ENCODE assay signal across 12 cellular contexts in the genomic region with DNA sequence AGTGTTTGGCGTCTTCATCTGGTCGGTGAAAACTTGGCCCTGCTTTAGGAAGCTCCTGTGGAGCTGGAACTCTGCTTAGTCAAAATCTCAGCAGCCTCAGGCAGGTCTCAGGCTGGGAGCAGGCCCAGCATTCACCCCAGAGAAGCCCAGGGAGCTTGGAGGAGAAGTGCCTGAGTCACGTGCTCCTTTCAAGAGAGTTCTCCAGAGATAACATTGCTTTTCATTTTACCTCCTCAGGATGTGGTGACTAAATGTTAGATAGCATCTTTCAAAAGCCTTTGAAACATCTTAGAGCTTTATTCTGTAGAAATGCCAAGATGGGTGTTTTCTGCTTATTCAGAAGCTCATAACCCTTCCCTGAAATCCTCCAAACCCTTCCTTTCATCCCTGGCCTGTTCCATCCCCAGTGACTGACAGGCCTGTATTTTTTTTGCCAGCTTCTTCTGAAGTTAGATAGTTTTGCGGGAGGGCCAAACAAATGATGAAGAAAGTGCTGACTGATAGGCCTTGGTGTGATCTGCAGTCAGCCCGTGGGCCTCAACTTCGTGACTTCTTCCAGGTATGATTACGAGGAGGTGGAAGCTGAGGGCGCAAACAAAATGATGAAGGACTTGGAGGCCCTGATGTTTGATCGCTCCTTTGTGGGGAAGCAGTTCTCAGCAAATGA. TPM values are rescaled to one million over a fixed set of nuclear protein-coding genes. Genes with fewer than 3 reads are reported as not detected.
DNase-seq lines count a peak whose midpoint lies in the region; ATAC-seq and TF ChIP-seq lines count a peak whose summit lies in the region.
"Had no signal": no experiment of that assay in that cellular context is flagged by ENCODE, and none has a peak within 500 bp of the region (broad histone marks: within the 10 kb centered on the region; RNA-seq: fewer than 3 reads in every experiment).

No MANE protein-coding gene starts in this region.

- TF ChIP-seq CTCF in DND-41 (IDR thresholded peaks at IDR 0.05; ENCODE audit: borderline replicate concordance, extremely low read depth, low read length, poor library complexity, severe bottlenecking): no peak

- H3K79me2 ChIP-seq in DND-41 (ENCODE audit: insufficient read depth, low read length): no peaks in the 10 kb centered on the region

- no peaks in the 10 kb centered on the region for H3K27me3 Mint-ChIP-seq in T-helper 2 cell treated with Interferon-gamma antibody and Interleukin-4, amounts not matched to agents 5 μg/mL and 100 μg/mL, for 36 hours (ENCODE audit: low read depth)
- no peaks in the 10 kb centered on the region for H3K27me3 Mint-ChIP-seq in natural killer cell treated with Interleukin-12 subunit alpha and Interleukin-12 subunit beta and Interleukin-15 and Interleukin-18, amount 100 ng/mL, for 72 hours

- no peaks in the 10 kb centered on the region for H3K9me3 Mint-ChIP-seq in T-helper 2 cell treated with Interferon-gamma antibody and Interleukin-4, amounts not matched to agents 5 μg/mL and 100 μg/mL, for 36 hours
- no peaks in the 10 kb centered on the region for H3K9me3 Mint-ChIP-seq in natural killer cell treated with Interleukin-12 subunit alpha and Interleukin-12 subunit beta and Interleukin-15 and Interleukin-18, amount 100 ng/mL, for 72 hours

- DNase-seq in DND-41: peak; percentile 60
- peak; percentile 45 for DNase-seq in T-helper 2 cell treated with Interferon-gamma antibody and Interleukin-4, amounts not matched to agents 5 μg/mL and 100 μg/mL, for 36 hours (ENCODE audit: low spot score)
- peak; percentile 79 for DNase-seq in amniotic epithelial cell (ENCODE audit: low read depth)
- DNase-seq in natural killer cell treated with Interleukin-12 subunit alpha and Interleukin-12 subunit beta and Interleukin-15 and Interleukin-18, amount 100 ng/mL, for 72 hours (ENCODE audit: low spot score): no peak
- no peak for DNase-seq in UCSD-AML1 (lab: John Stamatoyannopoulos, UW; ENCODE audit: unreplicated experiment)
- DNase-seq in hippocampal formation (lab: John Stamatoyannopoulos, UW): no peak
- no peak for DNase-seq in mucosa of gallbladder (ENCODE audit: low spot score)
- DNase-seq: transverse colon had no signal

- peaks cover 33% of the 10 kb centered on the region for H3K36me3 ChIP-seq in DND-41 (ENCODE audit: insufficient read depth, low read length)
- H3K36me3 ChIP-seq: HAP-1 had no signal

- H3K4me1 Mint-ChIP-seq in T-helper 2 cell treated with Interferon-gamma antibody and Interleukin-4, amounts not matched to agents 5 μg/mL and 100 μg/mL, for 36 hours (ENCODE audit: low read depth): peaks cover 54% of the 10 kb centered on the region
- H3K4me1 Mint-ChIP-seq in natural killer cell treated with Interleukin-12 subunit alpha and Interleukin-12 subunit beta and Interleukin-15 and Interleukin-18, amount 100 ng/mL, for 72 hours (ENCODE audit: low read depth in 2 of 2): peaks cover 0 to 5% of the 10 kb centered on the region in 2 donors

- peaks cover 62% of the 10 kb centered on the region for H3K36me3 Mint-ChIP-seq in T-helper 2 cell treated with Interferon-gamma antibody and Interleukin-4, amounts not matched to agents 5 μg/mL and 100 μg/mL, for 36 hours (ENCODE audit: low read depth)
- peaks cover 10% of the 10 kb centered on the region for H3K36me3 Mint-ChIP-seq in natural killer cell treated with Interleukin-12 subunit alpha and Interleukin-12 subunit beta and Interleukin-15 and Interleukin-18, amount 100 ng/mL, for 72 hours

- H3K4me3 ChIP-seq in DND-41 (ENCODE audit: low read depth in 1 of 2, low read length in 2 of 2): no peak overlapping the region
- H3K4me3 ChIP-seq: esophagus muscularis mucosa, HAP-1, transverse colon had no signal

- H3K9ac ChIP-seq in DND-41 (ENCODE audit: low read depth, low read length): no peak overlapping the region

- no peaks in the 10 kb centered on the region for H3K27me3 ChIP-seq in DND-41 (ENCODE audit: insufficient read depth, low read length, poor library complexity)
- H3K27me3 ChIP-seq: esophagus muscularis mucosa, transverse colon had no signal

- ATAC-seq in DND-41 (ENCODE audit: insufficient read depth, low read depth) (peak; percentile 98), GM21367 (IDR thresholded peaks at IDR 0.05; ENCODE audit: unreplicated experiment) (no peak)
- ATAC-seq in natural killer cell treated with Interleukin-12 subunit alpha and Interleukin-12 subunit beta and Interleukin-15 and Interleukin-18, amount 100 ng/mL, for 72 hours: no peak

- peak overlapping the region; percentile 84 for H3K4me3 Mint-ChIP-seq in T-helper 2 cell treated with Interferon-gamma antibody and Interleukin-4, amounts not matched to agents 5 μg/mL and 100 μg/mL, for 36 hours
- H3K4me3 Mint-ChIP-seq in natural killer cell treated with Interleukin-12 subunit alpha and Interleukin-12 subunit beta and Interleukin-15 and Interleukin-18, amount 100 ng/mL, for 72 hours: no peak overlapping the region

- H4K20me1 ChIP-seq in DND-41 (ENCODE audit: insufficient read depth, low read length): no peaks in the 10 kb centered on the region

- H3K27ac Mint-ChIP-seq in T-helper 2 cell treated with Interferon-gamma antibody and Interleukin-4, amounts not matched to agents 5 μg/mL and 100 μg/mL, for 36 hours: peak overlapping the region; percentile 96
- H3K27ac Mint-ChIP-seq in natural killer cell treated with Interleukin-12 subunit alpha and Interleukin-12 subunit beta and Interleukin-15 and Interleukin-18, amount 100 ng/mL, for 72 hours: peak overlapping the region; percentile 49 to 53

- peaks cover 20% of the 10 kb centered on the region for H3K4me1 ChIP-seq in DND-41 (ENCODE audit: insufficient read depth, low read length)
- H3K4me1 ChIP-seq: esophagus muscularis mucosa, HAP-1, transverse colon had no signal

- H3K9me3 ChIP-seq in DND-41 (ENCODE audit: insufficient read depth, low read length, severe bottlenecking): no peaks in the 10 kb centered on the region
- H3K9me3 ChIP-seq: esophagus muscularis mucosa, HAP-1, transverse colon had no signal

- no peak overlapping the region for H3K4me2 ChIP-seq in DND-41 (ENCODE audit: insufficient read depth, low read length)

- no peak overlapping the region for H2AFZ ChIP-seq in DND-41 (ENCODE audit: low read depth, low read length)

- H3K27ac ChIP-seq in DND-41 (ENCODE audit: low read length): peak overlapping the region; percentile 3; the same call in 1 of the 2 replicates
- H3K27ac ChIP-seq: esophagus muscularis mucosa, RWPE1, transverse colon had no signal

RNA-seq across cellular contexts. Expression of a gene that starts 58.0 kb away (rescaled TPM):
- total RNA-seq in natural killer cell treated with Interleukin-12 subunit alpha and Interleukin-12 subunit beta and Interleukin-15 and Interleukin-18, amount 100 ng/mL, for 72 hours: 10 to 100 TPM; 43.7 to 54.6 TPM
- 73.2 TPM for total RNA-seq in mucosa of gallbladder

Comparison
In these comparisons a context has a peak if more than half of its experiments do, and no peak if none do; other contexts are left out.
1. DNase-seq: peak in DND-41 (single experiment), T-helper 2 cell treated with Interferon-gamma antibody and Interleukin-4, amounts not matched to agents 5 μg/mL and 100 μg/mL, for 36 hours (single experiment) and amniotic epithelial cell (single experiment); none in natural killer cell treated with Interleukin-12 subunit alpha and Interleukin-12 subunit beta and Interleukin-15 and Interleukin-18, amount 100 ng/mL, for 72 hours (single experiment), UCSD-AML1 (single experiment), hippocampal formation (0 of 2) and mucosa of gallbladder (single experiment).